In the genomic region with DNA sequence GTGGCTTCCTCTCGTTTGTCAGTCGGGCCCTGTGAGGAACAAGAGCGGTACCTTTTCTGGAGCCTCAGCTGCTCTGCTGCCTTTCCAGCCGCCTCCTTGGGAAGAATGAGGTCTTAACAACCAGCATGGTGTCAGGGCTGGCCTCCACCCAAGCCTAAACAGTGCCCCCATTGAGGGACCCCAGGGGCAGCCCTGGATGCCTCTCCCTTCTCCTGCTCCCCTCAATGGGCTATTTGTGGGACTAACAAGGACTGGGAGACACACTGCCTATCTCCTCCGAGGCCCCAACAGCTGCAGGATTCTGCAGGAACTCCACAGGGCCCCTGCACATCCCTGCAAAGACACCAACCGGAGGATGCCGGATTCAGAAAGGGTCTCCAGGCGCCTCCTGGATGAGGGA, we compare ENCODE assay signal across 19 cellular contexts.
DNase-seq lines count a peak whose midpoint lies in the region; ATAC-seq lines count a peak whose summit lies in the region.
"Had no signal": no experiment of that assay in that cellular context is flagged by ENCODE, and none has a peak within 500 bp of the region (broad histone marks: within the 10 kb centered on the region; RNA-seq: fewer than 3 reads in every experiment).

No MANE protein-coding gene starts in this region.

- H2BK5ac ChIP-seq in mesenchymal stem cell (ENCODE audit: low read depth, low read length, poor library complexity, severe bottlenecking) = no peak overlapping the region

- H3K27ac ChIP-seq in caudate nucleus (ENCODE audit: low read depth, low read length) (peak overlapping the region; percentile 46), mesenchymal stem cell (ENCODE audit: low read length, poor library complexity, severe bottlenecking) (no peak overlapping the region)
- H3K27ac ChIP-seq: A549 had no signal

- H2BK120ac ChIP-seq in mesenchymal stem cell (ENCODE audit: low read depth, low read length) = no peak overlapping the region

- H3K18ac ChIP-seq in mesenchymal stem cell (ENCODE audit: low read depth in 1 of 2, low read length in 2 of 2) = no peak overlapping the region

- no peaks in the 10 kb centered on the region for H3K36me3 ChIP-seq in mesenchymal stem cell (ENCODE audit: control insufficient read depth in 1 of 2, insufficient read depth in 2 of 2, low read depth in 1 of 2, low read length in 2 of 2)
- H3K36me3 ChIP-seq: HAP-1 had no signal

- no peaks in the 10 kb centered on the region for H3K79me1 ChIP-seq in mesenchymal stem cell (replicated peaks; ENCODE audit: low read length, poor library complexity, severe bottlenecking)

- H2AK5ac ChIP-seq in mesenchymal stem cell (ENCODE audit: low read length, severe bottlenecking) = peak overlapping the region; percentile 59

- H3K14ac ChIP-seq in mesenchymal stem cell (ENCODE audit: low read length in 2 of 2) = no peak overlapping the region

- no peak overlapping the region for H2BK15ac ChIP-seq in mesenchymal stem cell (ENCODE audit: low read depth, poor library complexity, severe bottlenecking)

- H3K23ac ChIP-seq in mesenchymal stem cell (ENCODE audit: low read length in 2 of 2) = no peak overlapping the region

- H3K9ac ChIP-seq in mesenchymal stem cell (ENCODE audit: low read length) = no peak overlapping the region

- peaks cover 1% of the 10 kb centered on the region for H3K4me1 ChIP-seq in mesenchymal stem cell (ENCODE audit: control insufficient read depth, insufficient read depth, low read depth, low read length)
- H3K4me1 ChIP-seq: HAP-1 had no signal

- H4K8ac ChIP-seq in mesenchymal stem cell (ENCODE audit: low read length) = no peak overlapping the region

- H3K27me3 ChIP-seq in mesenchymal stem cell (ENCODE audit: control insufficient read depth in 1 of 2, insufficient read depth in 1 of 2, low read length in 2 of 2) = peaks cover 0 to 38% of the 10 kb centered on the region in 2 experiments

- peak; percentile 7 for DNase-seq in G401 (ENCODE audit: low spot score)
- peak in 58 of 61 donors; percentile 23 to 92 (median 78) for DNase-seq in caudate nucleus (lab: John Stamatoyannopoulos, UW)
- DNase-seq in mesenchymal stem cell = no peak
- peak; percentile 93 for DNase-seq in putamen (ENCODE audit: low spot score)
- no peak for DNase-seq in iPS-NIHi7 (ENCODE audit: extremely low spot score)
- DNase-seq in stimulated activated CD4-positive, alpha-beta T cell treated with anti-CD3 and anti-CD28 coated beads, Interleukin-4, amount 100 ng/mL, for 4 hours = no peak
- no peak for DNase-seq in NCI-H128 (lab: John Stamatoyannopoulos, UW; ENCODE audit: unreplicated experiment)
- DNase-seq: CD4-positive, CD25-positive, alpha-beta regulatory T cell; Kasumi-1; MV-4-11; NCI-H1436 treated with DMSO at 0.1 percent for 48 hours; NCI-H2081; NCI-H226; NCI-H526 treated with DMSO at 0.1 percent for 48 hours; Right ventricle myocardium superior had no signal

- H2AFZ ChIP-seq in mesenchymal stem cell (ENCODE audit: low read depth, low read length) = no peak overlapping the region

- in situ Hi-C loops in G401 (cut with HindIII; ENCODE audit: low sequenced_read_pairs) = no loop called here

- no peak overlapping the region for H3K4ac ChIP-seq in mesenchymal stem cell (ENCODE audit: low read depth in 1 of 2, low read length in 2 of 2)

- WGBS in mesenchymal stem cell = 93% methylated on average over 8 of the region's 8 CpGs

- H2BK12ac ChIP-seq in mesenchymal stem cell (ENCODE audit: low read length in 2 of 2) = no peak overlapping the region

- ATAC-seq in GM19324 (IDR thresholded peaks at IDR 0.05; ENCODE audit: low FRiP score, unreplicated experiment) = no peak
- ATAC-seq: A549, Panc1 had no signal

- no peaks in the 10 kb centered on the region for H3K9me3 ChIP-seq in mesenchymal stem cell (ENCODE audit: control insufficient read depth, low read length)
- H3K9me3 ChIP-seq: A549, HAP-1 had no signal

- no peak overlapping the region for H3K4me3 ChIP-seq in mesenchymal stem cell (ENCODE audit: insufficient read depth in 1 of 2, low read depth in 1 of 2, low read length in 2 of 2)
- H3K4me3 ChIP-seq: A549, HAP-1 had no signal

- H4K91ac ChIP-seq in mesenchymal stem cell (ENCODE audit: low read length) = no peak overlapping the region

- no peak overlapping the region for H3K4me2 ChIP-seq in mesenchymal stem cell (ENCODE audit: low read length, poor library complexity, severe bottlenecking)
- H3K4me2 ChIP-seq: A549 had no signal

Comparison
In these comparisons a context has a peak if more than half of its experiments do, and no peak if none do; other contexts are left out.
1. DNase-seq: peak in G401 (single experiment), caudate nucleus (58 of 61) and putamen (single experiment); none in mesenchymal stem cell (single experiment), iPS-NIHi7 (single experiment), stimulated activated CD4-positive, alpha-beta T cell treated with anti-CD3 and anti-CD28 coated beads, Interleukin-4, amount 100 ng/mL, for 4 hours (0 of 2) and NCI-H128 (single experiment).